In genomic region chr6:28258877-28259777, GRCh38 we compare ENCODE assay signal across 8 cellular contexts. TPM values are rescaled to one million over a fixed set of nuclear protein-coding genes. Genes with fewer than 3 reads are reported as not detected.
A peak's percentile ranks its signal among the peaks of the same experiment; 100 is the strongest.
DNase-seq lines count a peak whose midpoint lies in the region; ATAC-seq, FAIRE-seq and TF ChIP-seq lines count a peak whose summit lies in the region.

TSS of gene NKAPL (plus strand) at chr6:28259297. CDS start at chr6:28259372, 75 bp downstream.

- H3K4me3 ChIP-seq in K562 (no peak within 1 kb of the TSS), MG63 (no peak within 1 kb of the TSS), hepatocyte (no peak within 1 kb of the TSS)

- no peaks in the 10 kb centered on the region for H3K9me1 ChIP-seq in K562 (ENCODE audit: control insufficient read depth, insufficient read depth, low read length)

- H3K9me2 ChIP-seq in hepatocyte (replicated peaks; ENCODE audit: insufficient read depth) = no peaks in the 10 kb centered on the region

- no peaks in the 10 kb centered on the region for H3K36me3 ChIP-seq in K562 (ENCODE audit: control insufficient read depth, insufficient read depth, low read length)
- no peaks in the 10 kb centered on the region for H3K36me3 ChIP-seq in MG63
- no peaks in the 10 kb centered on the region for H3K36me3 ChIP-seq in hepatocyte (replicated peaks; ENCODE audit: insufficient read depth, low read depth)

- H3K27ac Mint-ChIP-seq in WTC11 = no peak within 1 kb of the TSS

- no peaks in the 10 kb centered on the region for H3K4me1 Mint-ChIP-seq in WTC11

- no peaks in the 10 kb centered on the region for H3K9me3 ChIP-seq in K562 (replicated peaks; ENCODE audit: control insufficient read depth, insufficient read depth, low read depth, low read length)
- H3K9me3 ChIP-seq in MG63 = no peaks in the 10 kb centered on the region
- no peaks in the 10 kb centered on the region for H3K9me3 ChIP-seq in hepatocyte (ENCODE audit: low read depth)

- no peak within 1 kb of the TSS for H3K9ac ChIP-seq in K562 (ENCODE audit: insufficient read depth in 1 of 2, low read depth in 2 of 2, low read length in 2 of 2)

- intact Hi-C loops in K562 (cut with micrococcal nuclease) = no loop called here

- peak; percentile 24 for DNase-seq in WTC11 (ENCODE audit: low spot score)
- no peak for DNase-seq in K562 (ENCODE audit: extremely low read depth in 1 of 4, low spot score in 3 of 4)
- peak; percentile 83 for DNase-seq in iris pigment epithelial cell (ENCODE audit: low read depth)
- DNase-seq in stimulated activated CD4-positive, alpha-beta T cell treated with anti-CD3 and anti-CD28 coated beads, Interleukin-1b, Interleukin-23, amount 100 ng/mL, for 48 hours = peak; percentile 74
- no peak for DNase-seq in MG63
- no peak for DNase-seq in hepatocyte (ENCODE audit: low spot score)

- no TSS peak for BruUV-seq in K562 (replicated peaks; lab: Mats Ljungman, UMichigan)

- ATAC-seq in WTC11 (peak; percentile 53), K562 (no peak), GM21717 (IDR thresholded peaks at IDR 0.05; ENCODE audit: unreplicated experiment) (no peak), GM21367 (IDR thresholded peaks at IDR 0.05; ENCODE audit: unreplicated experiment) (no peak)

- no peaks in the 10 kb centered on the region for H3K36me3 Mint-ChIP-seq in WTC11

- H3K27ac ChIP-seq in K562 (ENCODE audit: extremely low read depth, low read depth, low read length) (no peak within 1 kb of the TSS), hepatocyte (no peak within 1 kb of the TSS)

- no peaks in the 10 kb centered on the region for H3K9me3 Mint-ChIP-seq in WTC11

- H3K27me3 ChIP-seq in K562 (ENCODE audit: control insufficient read depth in 2 of 2, insufficient read depth in 2 of 2, low read length in 2 of 2) (no peaks in the 10 kb centered on the region), MG63 (no peaks in the 10 kb centered on the region), hepatocyte (peaks cover 10% of the 10 kb centered on the region)

- WGBS in K562 (ENCODE audit: insufficient coverage, low coverage, missing lambda C conversion rate) = 89% methylated on average over 57 of the region's 58 CpGs
- WGBS in hepatocyte (ENCODE audit: low lambda C conversion rate, missing lambda C conversion rate) = 95% methylated on average over 56 of the region's 58 CpGs

- no peak within 1 kb of the TSS for H3K4me2 ChIP-seq in K562 (ENCODE audit: insufficient read depth, low read length)
- H3K4me2 ChIP-seq in hepatocyte = no peak within 1 kb of the TSS

- no peak for TF ChIP-seq CTCF in WTC11 (IDR thresholded peaks at IDR 0.05)
- TF ChIP-seq CTCF in K562 (IDR thresholded peaks at IDR 0.05 in 2 of 3, conservative IDR thresholded peaks at IDR 0.05 in 1 of 3; ENCODE audit: insufficient read depth in 2 of 3, low read depth in 1 of 3, low read length in 3 of 3) = no peak
- no peak for TF ChIP-seq CTCF in hepatocyte (IDR thresholded peaks at IDR 0.05; ENCODE audit: poor library complexity)

- peaks cover 1 to 4% of the 10 kb centered on the region in 2 experiments; a peak in 1 of 5 replicates for H3K4me1 ChIP-seq in K562 (replicated peaks in 1 of 2; ENCODE audit: control insufficient read depth in 2 of 2, insufficient read depth in 2 of 2, low read length in 2 of 2)
- H3K4me1 ChIP-seq in hepatocyte (ENCODE audit: insufficient read depth) = no peaks in the 10 kb centered on the region

- POLR2A ChIA-PET in WTC11 (lab: Charles Lee) = no interaction called here
- POLR2A ChIA-PET in K562 (lab: Yijun Ruan, JAX) = interaction anchor here (1.7 kb wide), 1 partner anchor 15 kb away, joined by 3 read pairs; no protein-coding TSS in a partner anchor

- no peaks in the 10 kb centered on the region for H3K79me2 ChIP-seq in K562 (ENCODE audit: control insufficient read depth, insufficient read depth, low read length)
- H3K79me2 ChIP-seq in hepatocyte = no peaks in the 10 kb centered on the region

- H4K20me1 ChIP-seq in K562 (replicated peaks; ENCODE audit: control insufficient read depth, insufficient read depth, low read length) (no peaks in the 10 kb centered on the region), hepatocyte (ENCODE audit: insufficient read depth, poor library complexity, severe bottlenecking) (no peaks in the 10 kb centered on the region)

- CTCF ChIA-PET in WTC11 (lab: Charles Lee) = no interaction called here
- CTCF ChIA-PET in K562 (lab: Yijun Ruan, JAX; ENCODE audit: low intra/inter-chr PET ratio) = no interaction called here

- FAIRE-seq in K562 (lab: Jason Lieb, UNC) = no peak

- no peak for TF ChIP-seq EP300 in K562 (IDR thresholded peaks at IDR 0.05; ENCODE audit: low read length)

- peak within 1 kb of the TSS; percentile 57 for H3K4me3 Mint-ChIP-seq in WTC11

- no peak for TF ChIP-seq RAD21 in K562 (CRISPR knock-in tag; conservative IDR thresholded peaks at IDR 0.05 in 1 of 2, IDR thresholded peaks at IDR 0.05 in 1 of 2)

- H3K27me3 Mint-ChIP-seq in WTC11 (ENCODE audit: low read depth) = peaks cover 75% of the 10 kb centered on the region

- in situ Hi-C loops in K562 (cut with MboI) = no loop called here

- H2AFZ ChIP-seq in K562 (ENCODE audit: low read depth, low read length) = peak within 1 kb of the TSS; percentile 30; the same call in 1 of the 2 replicates
- H2AFZ ChIP-seq in hepatocyte = no peak within 1 kb of the TSS

- no peak for TF ChIP-seq POLR2A in K562 (conservative IDR thresholded peaks at IDR 0.05)

TF ChIP-seq in WTC11, 78 proteins besides CTCF, POLR2A, EP300 and RAD21 (continues in another document):
- TF ChIP-seq HMGA2 (CRISPR knock-in tag; IDR thresholded peaks at IDR 0.05) (no peak), SP1 (CRISPR knock-in tag; conservative IDR thresholded peaks at IDR 0.05) (no peak), RORB (CRISPR knock-in tag; IDR thresholded peaks at IDR 0.05) (no peak), USF1 (CRISPR knock-in tag; IDR thresholded peaks at IDR 0.05) (no peak), PREB (CRISPR knock-in tag; IDR thresholded peaks at IDR 0.05; ENCODE audit: borderline replicate concordance) (no peak)

TF ChIP-seq in K562, 482 proteins besides CTCF, POLR2A, EP300 and RAD21:
- no peak for TF ChIP-seq MYC (IDR thresholded peaks at IDR 0.05; ENCODE audit: low read depth, low read length)
- TF ChIP-seq MYC (CRISPR knock-in tag; IDR thresholded peaks at IDR 0.05; ENCODE audit: borderline replicate concordance, low read depth) = no peak
- peak; percentile 30 for TF ChIP-seq FIP1L1 (IDR thresholded peaks at IDR 0.05; ENCODE audit: low read depth, low read length, poor library complexity, severe bottlenecking)
- peak; percentile 93 for TF ChIP-seq ZBTB33 (CRISPR knock-in tag; IDR thresholded peaks at IDR 0.05)

RNA-seq across cellular contexts. Expression of gene NKAPL, which starts in this region (rescaled TPM):
- total RNA-seq in WTC11 (2021) (0.26 to 0.46 TPM (median 0.41 TPM) in 3 replicates), K562 (2014; rRNA removed) (not detected in 2 replicates), K562 (2014; rRNA removed; fragmentation: Illumina TruSeq; extraction: Trizol) (not detected in 2 replicates), K562 (2015; rRNA removed; fragmentation: Illumina TruSeq; extraction: Trizol) (not detected in 2 replicates), K562 (2021) (not detected in 2 replicates), hepatocyte (0.17 TPM in 1 of 2 replicates, not detected in the other)
- not detected in 2 replicates for total RNA-seq in K562 (2011; cell fraction: chromatin; rRNA removed; ENCODE audit: low replicate concordance)
- not detected in 2 replicates for total RNA-seq in K562 (2011; cell fraction: nucleolus; rRNA removed)
- not detected in 2 replicates for total RNA-seq in K562 (2011; cell fraction: nucleoplasm; rRNA removed)
- polyA plus RNA-seq in K562 (2011; rRNA removed) (not detected in 2 replicates), K562 (2014; fragmentation: Illumina TruSeq; extraction: Trizol) (not detected in 2 replicates), K562 (2014; fragmentation: Nextera tagmentation; extraction: Ambion mirVana) (not detected), K562 (2014; rRNA removed) (not detected in 2 replicates), hepatocyte (not detected in 2 replicates)
- polyA plus RNA-seq in K562 (2011; cell fraction: cytosol; rRNA removed) = not detected in 2 replicates
- polyA plus RNA-seq in K562 (2011; cell fraction: nucleus; rRNA removed) = not detected in 2 replicates
- 0.06 TPM in 1 of 2 replicates, not detected in the other for polyA plus RNA-seq in K562 (2012)
- not detected in 2 replicates for polyA minus RNA-seq in K562 (2011; rRNA and poly(A)+ RNA removed)
- polyA minus RNA-seq in K562 (2011; cell fraction: cytosol; rRNA and poly(A)+ RNA removed) = not detected in 2 replicates
- polyA minus RNA-seq in K562 (2011; cell fraction: nucleus; rRNA and poly(A)+ RNA removed) = not detected in 2 replicates
- not detected in 2 replicates for total RNA-seq in MG63 (2014; rRNA removed; shearing (Covaris generic); ENCODE audit: low replicate concordance)

Comparison
In these comparisons a context has a peak if more than half of its experiments do, and no peak if none do; other contexts are left out.
1. Peak in DNase-seq and ATAC-seq in WTC11; RNA of the gene not detected or under 1 TPM.
2. DNase-seq: peak in iris pigment epithelial cell (single experiment) and stimulated activated CD4-positive, alpha-beta T cell treated with anti-CD3 and anti-CD28 coated beads, Interleukin-1b, Interleukin-23, amount 100 ng/mL, for 48 hours (single experiment); none in K562 (0 of 4), MG63 (single experiment) and hepatocyte (single experiment).